ENCODE assay signal across 30 cellular contexts in genomic region chr6:33437666-33438065, GRCh38. TPM values are rescaled to one million over a fixed set of nuclear protein-coding genes. Genes with fewer than 3 reads are reported as not detected.
"Had no signal": no experiment of that assay in that cellular context is flagged by ENCODE, and none has a peak within 500 bp of the region (broad histone marks: within the 10 kb centered on the region; RNA-seq: fewer than 3 reads in every experiment).

No MANE protein-coding gene starts in this region.

- H3K4me1 ChIP-seq: breast epithelium, colonic mucosa had no signal

- DNase-seq: activated B cell treated with CpG ODN at 0.5 μM for 24 hours; activated CD4-positive, alpha-beta T cell treated with anti-CD3 and anti-CD28 coated beads for 48 hours; activated CD4-positive, alpha-beta T cell treated with anti-CD3 and anti-CD28 coated beads, Interleukin-2, amount 50 U/mL, for 1 hour; activated CD4-positive, alpha-beta T cell treated with anti-CD3 and anti-CD28 coated beads, Interleukin-2, amount 50 U/mL, for 48 hours; activated CD8-positive, alpha-beta memory T cell treated with anti-CD3 and anti-CD28 coated beads for 24 hours; activated CD8-positive, alpha-beta T cell treated with anti-CD3 and anti-CD28 coated beads for 36 hours; activated effector memory CD4-positive, alpha-beta T cell treated with Interleukin-2 at 50 U/mL for 16 hours; activated gamma-delta T cell treated with Interleukin-2 at 50 U/mL for 16 hours; activated naive CD4-positive, alpha-beta T cell treated with anti-CD3 and anti-CD28 coated beads for 36 hours; activated naive CD8-positive, alpha-beta T cell treated with anti-CD3 and anti-CD28 coated beads, Interleukin-2, amount 10 ng/mL, durations not matched to agents 7 days and 5 days; activated T-cell treated with anti-CD3 and anti-CD28 coated beads, Interleukin-2, amount 50 U/mL, for 4 hours; central memory CD4-positive, alpha-beta T cell; cerebellar nuclear complex; colonic mucosa; effector CD8-positive, alpha-beta T cell; foreskin fibroblast; head of caudate nucleus; T-helper 1 cell; T-helper 17 cell; T1000; WERI-Rb-1 had no signal

- H3K27me3 ChIP-seq: ascending aorta, breast epithelium, cardiac muscle cell, colonic mucosa had no signal

- H3K36me3 ChIP-seq: breast epithelium, colonic mucosa had no signal

- H3K9me3 ChIP-seq: ascending aorta, breast epithelium, colonic mucosa had no signal

- ATAC-seq: activated CD4-positive, CD25-positive, alpha-beta regulatory T cell treated with anti-CD3 and anti-CD28 coated beads, Interleukin-2, amount 50 U/mL, for 24 hours; activated CD8-positive, alpha-beta T cell treated with anti-CD3 and anti-CD28 coated beads for 36 hours; activated naive CD4-positive, alpha-beta T cell treated with anti-CD3 and anti-CD28 coated beads, Interleukin-2, amount 50 U/mL, for 72 hours; activated T-cell treated with anti-CD3 and anti-CD28 coated beads, Interleukin-2, amount 50 U/mL, for 4 hours; activated T-helper 17 cell treated with anti-CD3 and anti-CD28 coated beads, Interleukin-2, amount 50 U/mL, for 72 hours; esophagus mucosa; T-helper 17 cell had no signal

- H3K27ac ChIP-seq: ascending aorta, breast epithelium, cardiac muscle cell, colonic mucosa, WERI-Rb-1 had no signal

- H3K4me3 ChIP-seq: ascending aorta, breast epithelium, cardiac muscle cell, colonic mucosa had no signal

- FAIRE-seq: endometrium, frontal cortex had no signal

RNA-seq across cellular contexts. Expression of gene KIFC1, which starts 46.0 kb away (rescaled TPM):
- total RNA-seq: ascending aorta had no signal
